2 cellular contexts compared by ENCODE assay signal in the genomic region with DNA sequence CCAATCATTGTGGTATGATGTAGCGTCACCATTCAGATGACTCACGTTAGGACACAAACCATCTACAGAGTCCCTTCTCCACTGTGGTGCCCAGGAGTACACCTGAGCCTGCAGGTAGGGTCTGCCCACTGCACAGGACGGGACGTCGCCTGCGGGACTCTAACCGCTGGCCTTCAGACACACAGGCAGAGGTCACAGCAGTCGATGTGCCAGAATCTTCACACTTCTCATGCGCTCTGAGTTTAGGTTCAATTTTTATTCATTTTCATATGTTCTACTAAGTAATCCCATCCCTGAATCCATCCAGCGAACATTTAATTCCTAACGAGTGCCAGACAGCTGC.
TF ChIP-seq lines count a peak whose summit lies in the region.

No MANE protein-coding gene starts in this region.

TF ChIP-seq in A549, 52 proteins besides CTCF, POLR2A, EP300 and RAD21:
- TF ChIP-seq, protein P1, sequence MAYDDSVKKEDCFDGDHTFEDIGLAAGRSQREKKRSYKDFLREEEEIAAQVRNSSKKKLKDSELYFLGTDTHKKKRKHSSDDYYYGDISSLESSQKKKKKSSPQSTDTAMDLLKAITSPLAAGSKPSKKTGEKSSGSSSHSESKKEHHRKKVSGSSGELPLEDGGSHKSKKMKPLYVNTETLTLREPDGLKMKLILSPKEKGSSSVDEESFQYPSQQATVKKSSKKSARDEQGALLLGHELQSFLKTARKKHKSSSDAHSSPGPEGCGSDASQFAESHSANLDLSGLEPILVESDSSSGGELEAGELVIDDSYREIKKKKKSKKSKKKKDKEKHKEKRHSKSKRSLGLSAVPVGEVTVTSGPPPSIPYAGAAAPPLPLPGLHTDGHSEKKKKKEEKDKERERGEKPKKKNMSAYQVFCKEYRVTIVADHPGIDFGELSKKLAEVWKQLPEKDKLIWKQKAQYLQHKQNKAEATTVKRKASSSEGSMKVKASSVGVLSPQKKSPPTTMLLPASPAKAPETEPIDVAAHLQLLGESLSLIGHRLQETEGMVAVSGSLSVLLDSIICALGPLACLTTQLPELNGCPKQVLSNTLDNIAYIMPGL (CRISPR knock-in tag; IDR thresholded peaks at IDR 0.05; ENCODE audit: borderline replicate concordance) = no peak
- TF ChIP-seq FOSB (CRISPR knock-in tag; IDR thresholded peaks at IDR 0.05) (no peak), EHMT2 (IDR thresholded peaks at IDR 0.05; ENCODE audit: low read depth) (no peak), JUNB (IDR thresholded peaks at IDR 0.05) (no peak), FOSL2 (IDR thresholded peaks at IDR 0.05) (no peak), FOSL2 (CRISPR knock-in tag; IDR thresholded peaks at IDR 0.05) (no peak), CEBPB (IDR thresholded peaks at IDR 0.05) (no peak), ZC3H11A (IDR thresholded peaks at IDR 0.05) (no peak), MAZ (IDR thresholded peaks at IDR 0.05; ENCODE audit: borderline replicate concordance, low read depth, low read length) (no peak), NFE2L2 (conservative IDR thresholded peaks at IDR 0.05; ENCODE audit: low read length) (no peak), CBX2 (IDR thresholded peaks at IDR 0.05; ENCODE audit: borderline replicate concordance, low read depth) (no peak), JUN (IDR thresholded peaks at IDR 0.05) (no peak)
TF ChIP-seq in A549: peak in this region for 0.

TF ChIP-seq in K562, 482 proteins besides CTCF, POLR2A, EP300 and RAD21 (continued from another document):
- no peak for TF ChIP-seq PRPF4 (IDR thresholded peaks at IDR 0.05; ENCODE audit: insufficient read depth, low read depth, low read length, poor library complexity, severe bottlenecking)
- TF ChIP-seq, protein P2, sequence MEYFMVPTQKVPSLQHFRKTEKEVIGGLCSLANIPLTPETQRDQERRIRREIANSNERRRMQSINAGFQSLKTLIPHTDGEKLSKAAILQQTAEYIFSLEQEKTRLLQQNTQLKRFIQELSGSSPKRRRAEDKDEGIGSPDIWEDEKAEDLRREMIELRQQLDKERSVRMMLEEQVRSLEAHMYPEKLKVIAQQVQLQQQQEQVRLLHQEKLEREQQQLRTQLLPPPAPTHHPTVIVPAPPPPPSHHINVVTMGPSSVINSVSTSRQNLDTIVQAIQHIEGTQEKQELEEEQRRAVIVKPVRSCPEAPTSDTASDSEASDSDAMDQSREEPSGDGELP (CRISPR knock-in tag; IDR thresholded peaks at IDR 0.05; ENCODE audit: borderline replicate concordance) = no peak
- TF ChIP-seq POLR2G (IDR thresholded peaks at IDR 0.05; ENCODE audit: low read depth, low read length) = no peak
- TF ChIP-seq, protein P3, sequence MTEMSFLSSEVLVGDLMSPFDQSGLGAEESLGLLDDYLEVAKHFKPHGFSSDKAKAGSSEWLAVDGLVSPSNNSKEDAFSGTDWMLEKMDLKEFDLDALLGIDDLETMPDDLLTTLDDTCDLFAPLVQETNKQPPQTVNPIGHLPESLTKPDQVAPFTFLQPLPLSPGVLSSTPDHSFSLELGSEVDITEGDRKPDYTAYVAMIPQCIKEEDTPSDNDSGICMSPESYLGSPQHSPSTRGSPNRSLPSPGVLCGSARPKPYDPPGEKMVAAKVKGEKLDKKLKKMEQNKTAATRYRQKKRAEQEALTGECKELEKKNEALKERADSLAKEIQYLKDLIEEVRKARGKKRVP (CRISPR knock-in tag; IDR thresholded peaks at IDR 0.05) = no peak
- TF ChIP-seq CBX2 (IDR thresholded peaks at IDR 0.05; ENCODE audit: insufficient read depth, low read length, poor library complexity, severe bottlenecking) = no peak
- no peak for TF ChIP-seq TAF7 (tag; IDR thresholded peaks at IDR 0.05)
- no peak for TF ChIP-seq GABPA (tag; conservative IDR thresholded peaks at IDR 0.05; ENCODE audit: low read depth)
- no peak for TF ChIP-seq KLF13 (tag; IDR thresholded peaks at IDR 0.05; ENCODE audit: borderline replicate concordance, low read depth)
- no peak for TF ChIP-seq CREBBP (IDR thresholded peaks at IDR 0.05; ENCODE audit: low read depth, low read length)
